1 cellular context compared by ENCODE assay signal in the genomic region with DNA sequence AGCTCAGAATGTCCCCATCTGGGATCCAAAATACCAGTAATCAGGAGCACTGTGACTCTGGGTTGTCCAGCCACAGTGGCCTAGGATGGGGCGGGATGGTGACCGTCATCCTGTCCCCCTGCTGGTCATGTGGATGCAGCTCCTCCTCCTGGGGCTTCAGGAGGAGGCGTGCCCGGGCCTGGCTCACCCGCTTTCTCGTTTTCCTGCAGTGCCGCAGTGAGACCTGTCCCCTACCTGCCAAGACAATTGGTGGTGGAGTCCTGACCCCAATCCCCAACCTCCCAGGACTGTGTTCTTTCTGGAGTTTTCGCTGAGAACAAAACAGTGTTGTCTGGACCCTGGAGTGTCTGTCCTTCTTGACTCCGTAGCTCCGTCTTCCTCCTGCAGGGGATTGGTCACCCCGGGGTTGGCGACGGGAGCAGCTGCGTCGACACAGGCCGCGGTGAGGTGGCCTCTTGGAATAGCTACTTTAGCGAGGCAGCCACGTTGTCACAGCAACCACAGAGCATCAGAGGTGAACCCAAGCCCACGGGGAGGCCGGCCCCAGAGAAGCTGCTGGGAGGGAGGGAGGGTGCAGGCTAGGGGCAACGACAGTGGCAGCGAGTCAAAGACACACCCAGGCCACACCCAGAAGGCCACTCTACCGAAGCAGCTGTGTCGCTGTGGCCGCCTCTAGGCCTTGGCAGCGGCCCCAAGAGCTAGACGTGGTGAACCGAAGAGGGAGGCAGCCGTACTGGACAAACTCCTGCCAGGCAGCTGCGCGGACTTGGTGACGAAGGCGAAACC.
TF ChIP-seq lines count a peak whose summit lies in the region.

No MANE protein-coding gene starts in this region.

TF ChIP-seq in H1, 55 proteins besides CTCF, POLR2A, EP300 and RAD21:
- TF ChIP-seq SP1 (IDR thresholded peaks at IDR 0.05; ENCODE audit: low read depth, low read length), result 0 out of 2 replicates have a peak, but pooled peaks have one; percentile 21
- TF ChIP-seq, protein P1, sequence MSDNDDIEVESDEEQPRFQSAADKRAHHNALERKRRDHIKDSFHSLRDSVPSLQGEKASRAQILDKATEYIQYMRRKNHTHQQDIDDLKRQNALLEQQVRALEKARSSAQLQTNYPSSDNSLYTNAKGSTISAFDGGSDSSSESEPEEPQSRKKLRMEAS (IDR thresholded peaks at IDR 0.05), result peak; percentile 49; the same call in 1 of the 2 replicates
- TF ChIP-seq ASH2L (IDR thresholded peaks at IDR 0.05; ENCODE audit: low read length), result no peak
- TF ChIP-seq CREB1 (IDR thresholded peaks at IDR 0.05), result peak; percentile 59
- peak; percentile 14; the same call in 1 of the 2 replicates for TF ChIP-seq GABPA (IDR thresholded peaks at IDR 0.05; ENCODE audit: borderline replicate concordance, insufficient read depth, low read length)
- TF ChIP-seq SIN3A (conservative IDR thresholded peaks at IDR 0.05 in 1 of 2, IDR thresholded peaks at IDR 0.05 in 1 of 2; ENCODE audit: low read depth in 1 of 2, low read length in 2 of 2), result no peak; a peak in 1 of 4 replicates
- peak; percentile 41; the same call in 1 of the 2 replicates for TF ChIP-seq POLR2AphosphoS5 (IDR thresholded peaks at IDR 0.05; ENCODE audit: low read depth, low read length)
- TF ChIP-seq TAF1 (IDR thresholded peaks at IDR 0.05; ENCODE audit: low read depth, low read length), result 0 out of 2 replicates have a peak, but pooled peaks have one; percentile 44
- TF ChIP-seq TBP (IDR thresholded peaks at IDR 0.05; ENCODE audit: low read depth, low read length), result 0 out of 2 replicates have a peak, but pooled peaks have one; percentile 21
